In genomic region chr4:78936989-78937388, GRCh38 we compare ENCODE assay signal across 1 cellular context.
TF ChIP-seq lines count a peak whose summit lies in the region.

No MANE protein-coding gene starts in this region.

TF ChIP-seq in H1, 55 proteins besides CTCF, POLR2A, EP300 and RAD21 (continued from another document):
- TF ChIP-seq CHD1 (IDR thresholded peaks at IDR 0.05; ENCODE audit: low read depth, low read length): no peak
- TF ChIP-seq YY1 (IDR thresholded peaks at IDR 0.05; ENCODE audit: low read depth, low read length): no peak
- no peak for TF ChIP-seq SP2 (IDR thresholded peaks at IDR 0.05; ENCODE audit: low read length)
- no peak for TF ChIP-seq KDM4A (IDR thresholded peaks at IDR 0.05; ENCODE audit: low read depth, low read length, severe bottlenecking)
- TF ChIP-seq, protein P1, sequence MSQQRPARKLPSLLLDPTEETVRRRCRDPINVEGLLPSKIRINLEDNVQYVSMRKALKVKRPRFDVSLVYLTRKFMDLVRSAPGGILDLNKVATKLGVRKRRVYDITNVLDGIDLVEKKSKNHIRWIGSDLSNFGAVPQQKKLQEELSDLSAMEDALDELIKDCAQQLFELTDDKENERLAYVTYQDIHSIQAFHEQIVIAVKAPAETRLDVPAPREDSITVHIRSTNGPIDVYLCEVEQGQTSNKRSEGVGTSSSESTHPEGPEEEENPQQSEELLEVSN (IDR thresholded peaks at IDR 0.05): no peak
- no peak for TF ChIP-seq RBBP5 (IDR thresholded peaks at IDR 0.05; ENCODE audit: borderline replicate concordance, low read depth, low read length)
- TF ChIP-seq, protein P2, sequence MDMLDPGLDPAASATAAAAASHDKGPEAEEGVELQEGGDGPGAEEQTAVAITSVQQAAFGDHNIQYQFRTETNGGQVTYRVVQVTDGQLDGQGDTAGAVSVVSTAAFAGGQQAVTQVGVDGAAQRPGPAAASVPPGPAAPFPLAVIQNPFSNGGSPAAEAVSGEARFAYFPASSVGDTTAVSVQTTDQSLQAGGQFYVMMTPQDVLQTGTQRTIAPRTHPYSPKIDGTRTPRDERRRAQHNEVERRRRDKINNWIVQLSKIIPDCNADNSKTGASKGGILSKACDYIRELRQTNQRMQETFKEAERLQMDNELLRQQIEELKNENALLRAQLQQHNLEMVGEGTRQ (IDR thresholded peaks at IDR 0.05; ENCODE audit: low read length): no peak
- no peak for TF ChIP-seq SIN3A (conservative IDR thresholded peaks at IDR 0.05 in 1 of 2, IDR thresholded peaks at IDR 0.05 in 1 of 2; ENCODE audit: low read depth in 1 of 2, low read length in 2 of 2)
- TF ChIP-seq TAF1 (IDR thresholded peaks at IDR 0.05; ENCODE audit: low read depth, low read length): no peak
- no peak for TF ChIP-seq JUND (IDR thresholded peaks at IDR 0.05; ENCODE audit: low read length)
- TF ChIP-seq NANOG (IDR thresholded peaks at IDR 0.05; ENCODE audit: insufficient read depth, low read depth, low read length, poor library complexity, severe bottlenecking): no peak
- TF ChIP-seq MAFK (IDR thresholded peaks at IDR 0.05; ENCODE audit: low read depth, low read length): no peak
- TF ChIP-seq RFX5 (IDR thresholded peaks at IDR 0.05; ENCODE audit: borderline replicate concordance, low read depth, low read length): no peak
- TF ChIP-seq CBX8 (IDR thresholded peaks at IDR 0.05; ENCODE audit: borderline replicate concordance, low read depth, low read length): no peak
